ENCODE assay signal across 10 cellular contexts in genomic region chr5:62340392-62340791, GRCh38. TPM values are rescaled to one million over a fixed set of nuclear protein-coding genes. Genes with fewer than 3 reads are reported as not detected.
DNase-seq lines count a peak whose midpoint lies in the region; ATAC-seq and TF ChIP-seq lines count a peak whose summit lies in the region.
"Had no signal": no experiment of that assay in that cellular context is flagged by ENCODE, and none has a peak within 500 bp of the region (broad histone marks: within the 10 kb centered on the region; RNA-seq: fewer than 3 reads in every experiment).

No MANE protein-coding gene starts in this region.

- no peak overlapping the region for H3K27ac Mint-ChIP-seq in endothelial cell (ENCODE audit: unreplicated experiment)
- H3K27ac Mint-ChIP-seq in WTC11, result no peak overlapping the region

- H3K9me3 Mint-ChIP-seq in endothelial cell (ENCODE audit: unreplicated experiment) (no peaks in the 10 kb centered on the region), WTC11 (no peaks in the 10 kb centered on the region)

- peaks cover 4% of the 10 kb centered on the region for H3K4me1 ChIP-seq in foreskin keratinocyte
- H3K4me1 ChIP-seq: gastroesophageal sphincter had no signal

- POLR2A ChIA-PET in WTC11 (lab: Charles Lee), result no interaction called here

- no peaks in the 10 kb centered on the region for H3K27me3 ChIP-seq in foreskin keratinocyte
- H3K27me3 ChIP-seq: gastroesophageal sphincter had no signal

- H3K27ac ChIP-seq in foreskin keratinocyte, result no peak overlapping the region
- H3K27ac ChIP-seq: gastroesophageal sphincter, thoracic aorta had no signal

- TF ChIP-seq CTCF in AG10803 (conservative IDR thresholded peaks at IDR 0.05; ENCODE audit: low read length) (peak; percentile 36), GM12875 (IDR thresholded peaks at IDR 0.05; ENCODE audit: borderline replicate concordance, insufficient read depth, low read depth, low read length) (0 out of 2 replicates have a peak, but pooled peaks have one; percentile 15), foreskin keratinocyte (conservative IDR thresholded peaks at IDR 0.05) (peak; percentile 62), endothelial cell (IDR thresholded peaks at IDR 0.05; ENCODE audit: unreplicated experiment) (no peak), WTC11 (IDR thresholded peaks at IDR 0.05) (no peak)

- H3K4me3 ChIP-seq in AG10803 (ENCODE audit: low read length) (no peak overlapping the region), GM12875 (ENCODE audit: low read depth, low read length) (no peak overlapping the region)
- H3K4me3 ChIP-seq: gastroesophageal sphincter, thoracic aorta had no signal

- CTCF ChIA-PET in WTC11 (lab: Charles Lee), result no interaction called here

- H3K36me3 Mint-ChIP-seq in endothelial cell (ENCODE audit: low read depth, unreplicated experiment) (no peaks in the 10 kb centered on the region), WTC11 (no peaks in the 10 kb centered on the region)

- H3K4me1 Mint-ChIP-seq in endothelial cell (ENCODE audit: unreplicated experiment), result peaks cover 9% of the 10 kb centered on the region
- peaks cover 4% of the 10 kb centered on the region; the same call in 1 of the 2 replicates for H3K4me1 Mint-ChIP-seq in WTC11

- peak; percentile 9 for DNase-seq in AG10803 (ENCODE audit: low read depth)
- DNase-seq in RKO (ENCODE audit: low spot score), result peak; percentile 38
- no peak for DNase-seq in foreskin keratinocyte
- no peak for DNase-seq in endothelial cell (ENCODE audit: low spot score)
- DNase-seq in cortex of kidney (lab: John Stamatoyannopoulos, UW), result no peak
- no peak for DNase-seq in WTC11 (ENCODE audit: low spot score)

- no peak overlapping the region for H3K4me3 Mint-ChIP-seq in endothelial cell (ENCODE audit: unreplicated experiment)
- H3K4me3 Mint-ChIP-seq in WTC11, result no peak overlapping the region

- H3K27me3 Mint-ChIP-seq in endothelial cell (ENCODE audit: unreplicated experiment) (peaks cover 2% of the 10 kb centered on the region), WTC11 (ENCODE audit: low read depth) (no peaks in the 10 kb centered on the region)

- ATAC-seq in foreskin keratinocyte (peak; percentile 39), WTC11 (no peak), GM21515 (IDR thresholded peaks at IDR 0.05; ENCODE audit: unreplicated experiment) (no peak)
- ATAC-seq: gastroesophageal sphincter had no signal

TF ChIP-seq in WTC11, 78 proteins besides CTCF, POLR2A, EP300 and RAD21:
- TF ChIP-seq SOX15 (CRISPR knock-in tag; IDR thresholded peaks at IDR 0.05) (no peak), ESRRA (CRISPR knock-in tag; IDR thresholded peaks at IDR 0.05; ENCODE audit: borderline replicate concordance) (no peak), NR1H2 (CRISPR knock-in tag; IDR thresholded peaks at IDR 0.05) (no peak), MYBL2 (CRISPR knock-in tag; IDR thresholded peaks at IDR 0.05) (no peak), CREB1 (CRISPR knock-in tag; IDR thresholded peaks at IDR 0.05) (no peak), ATF2 (CRISPR knock-in tag; IDR thresholded peaks at IDR 0.05; ENCODE audit: borderline replicate concordance, low read depth) (no peak), CBFB (CRISPR knock-in tag; IDR thresholded peaks at IDR 0.05; ENCODE audit: low read depth) (no peak)
- TF ChIP-seq, protein P1, sequence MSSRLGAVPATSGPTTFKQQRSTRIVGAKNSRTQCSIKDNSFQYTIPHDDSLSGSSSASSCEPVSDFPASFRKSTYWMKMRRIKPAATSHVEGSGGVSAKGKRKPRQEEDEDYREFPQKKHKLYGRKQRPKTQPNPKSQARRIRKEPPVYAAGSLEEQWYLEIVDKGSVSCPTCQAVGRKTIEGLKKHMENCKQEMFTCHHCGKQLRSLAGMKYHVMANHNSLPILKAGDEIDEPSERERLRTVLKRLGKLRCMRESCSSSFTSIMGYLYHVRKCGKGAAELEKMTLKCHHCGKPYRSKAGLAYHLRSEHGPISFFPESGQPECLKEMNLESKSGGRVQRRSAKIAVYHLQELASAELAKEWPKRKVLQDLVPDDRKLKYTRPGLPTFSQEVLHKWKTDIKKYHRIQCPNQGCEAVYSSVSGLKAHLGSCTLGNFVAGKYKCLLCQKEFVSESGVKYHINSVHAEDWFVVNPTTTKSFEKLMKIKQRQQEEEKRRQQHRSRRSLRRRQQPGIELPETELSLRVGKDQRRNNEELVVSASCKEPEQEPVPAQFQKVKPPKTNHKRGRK (CRISPR knock-in tag; IDR thresholded peaks at IDR 0.05; ENCODE audit: borderline replicate concordance), result no peak
TF ChIP-seq in WTC11: peak in this region for 0.

RNA-seq across cellular contexts. Expression of gene KIF2A, which starts 34.4 kb away (rescaled TPM):
- total RNA-seq in foreskin keratinocyte (53.8 and 54.7 TPM in 2 replicates), endothelial cell (ENCODE audit: unreplicated experiment) (56.8 TPM), WTC11 (2021) (68.0 to 77.8 TPM (median 72.6 TPM) in 3 replicates)
- 8.2 and 10.6 TPM in 2 replicates for polyA plus RNA-seq in foreskin keratinocyte

Comparison
In these comparisons a context has a peak if more than half of its experiments do, and no peak if none do; other contexts are left out.
1. DNase-seq: peak in AG10803 (single experiment) and RKO (single experiment); none in foreskin keratinocyte (0 of 2), endothelial cell (single experiment), cortex of kidney (single experiment) and WTC11 (single experiment).
2. CTCF ChIP-seq: peak in AG10803 (single experiment), GM12875 (single experiment) and foreskin keratinocyte (single experiment); none in endothelial cell (single experiment) and WTC11 (single experiment).